ENCODE assay signal across 1 cellular context in genomic region chr5:91027316-91027937, GRCh38.
A peak's percentile ranks its signal among the peaks of the same experiment; 100 is the strongest.
TF ChIP-seq lines count a peak whose summit lies in the region.

No MANE protein-coding gene starts in this region.

TF ChIP-seq in HepG2, 621 proteins besides CTCF, POLR2A, EP300 and RAD21 (continued from another document):
- TF ChIP-seq ZNF318 (CRISPR knock-in tag; IDR thresholded peaks at IDR 0.05) (no peak), ZBTB44 (CRISPR knock-in tag; IDR thresholded peaks at IDR 0.05) (no peak), AFF4 (CRISPR knock-in tag; IDR thresholded peaks at IDR 0.05) (no peak), GFI1 (CRISPR knock-in tag; IDR thresholded peaks at IDR 0.05; ENCODE audit: borderline replicate concordance) (peak; percentile 91), ZNF576 (CRISPR knock-in tag; IDR thresholded peaks at IDR 0.05) (no peak), ZNF354B (CRISPR knock-in tag; IDR thresholded peaks at IDR 0.05) (no peak), ZNF12 (CRISPR knock-in tag; IDR thresholded peaks at IDR 0.05) (no peak), PAWR (CRISPR knock-in tag; IDR thresholded peaks at IDR 0.05; ENCODE audit: borderline replicate concordance) (no peak), PRDM4 (CRISPR knock-in tag; IDR thresholded peaks at IDR 0.05; ENCODE audit: borderline replicate concordance) (no peak), FOXO1 (CRISPR knock-in tag; IDR thresholded peaks at IDR 0.05) (no peak), RBFOX2 (IDR thresholded peaks at IDR 0.05; ENCODE audit: low read depth, low read length) (no peak), ZBTB38 (CRISPR knock-in tag; IDR thresholded peaks at IDR 0.05) (no peak), FOXJ3 (CRISPR knock-in tag; IDR thresholded peaks at IDR 0.05; ENCODE audit: borderline replicate concordance) (peak; percentile 49; the same call in 1 of the 2 replicates), PLSCR1 (CRISPR knock-in tag; IDR thresholded peaks at IDR 0.05; ENCODE audit: borderline replicate concordance) (no peak), SRSF1 (optimal IDR thresholded peaks at IDR 0.05; ENCODE audit: low read depth, low read length) (no peak), EHMT2 (IDR thresholded peaks at IDR 0.05; ENCODE audit: borderline replicate concordance, low read depth, low read length) (no peak), ZNF24 (IDR thresholded peaks at IDR 0.05) (no peak), SMAD3 (CRISPR knock-in tag; IDR thresholded peaks at IDR 0.05) (no peak), KDM5B (CRISPR knock-in tag; IDR thresholded peaks at IDR 0.05; ENCODE audit: borderline replicate concordance) (no peak)
